In genomic region chr10:22340362-22341189, GRCh38 we compare ENCODE assay signal across 8 cellular contexts. TPM values are rescaled to one million over a fixed set of nuclear protein-coding genes. Genes with fewer than 3 reads are reported as not detected.
DNase-seq lines count a peak whose midpoint lies in the region; ATAC-seq and TF ChIP-seq lines count a peak whose summit lies in the region.

No MANE protein-coding gene starts in this region.

- peaks cover 46% of the 10 kb centered on the region for H3K4me1 ChIP-seq in left ventricle myocardium inferior

- peak; percentile 42 for ATAC-seq in GM21423 (IDR thresholded peaks at IDR 0.05; ENCODE audit: unreplicated experiment)

- intact Hi-C loops in left ventricle myocardium inferior (cut with micrococcal nuclease): no loop called here
- intact Hi-C loops in posterior vena cava (cut with DNase I): loop anchor here (1.0 to 10.0 kb wide), 2 partner anchors 14 to 94 kb away; no protein-coding TSS in a partner anchor

- H3K9me3 ChIP-seq in left ventricle myocardium inferior (replicated peaks): no peaks in the 10 kb centered on the region

- peak overlapping the region; percentile 89 for H3K4me3 ChIP-seq in left ventricle myocardium inferior

- H3K27me3 ChIP-seq in left ventricle myocardium inferior (ENCODE audit: low read depth): peaks cover 89% of the 10 kb centered on the region

- no peak for TF ChIP-seq CTCF in left ventricle myocardium inferior (IDR thresholded peaks at IDR 0.05; ENCODE audit: borderline replicate concordance)

- DNase-seq in ELF-1 (ENCODE audit: low read depth, low spot score): peak; percentile 80
- DNase-seq in HT-29 (ENCODE audit: low spot score): peak; percentile 79
- DNase-seq in SHP77 (lab: John Stamatoyannopoulos, UW): peak; percentile 67 to 74
- DNase-seq in left ventricle myocardium inferior: peak; percentile 66
- DNase-seq in posterior vena cava (ENCODE audit: low spot score): peak; percentile 91
- DNase-seq in medulla oblongata (ENCODE audit: extremely low spot score): no peak

- no peaks in the 10 kb centered on the region for H3K36me3 ChIP-seq in left ventricle myocardium inferior

- H3K27ac ChIP-seq in angular gyrus (ENCODE audit: low read depth, low read length): peak overlapping the region; percentile 66
- peak overlapping the region; percentile 96 for H3K27ac ChIP-seq in left ventricle myocardium inferior (replicated peaks)

RNA-seq across cellular contexts. Expression of gene SPAG6, which starts 4.7 kb away (rescaled TPM):
- total RNA-seq in HT-29 (2014; rRNA removed; shearing (Covaris generic)): not detected in 2 replicates
- total RNA-seq in left ventricle myocardium inferior: not detected
- not detected for total RNA-seq in posterior vena cava

RNA-seq across cellular contexts. Expression of gene BMI1, which starts 19.7 kb away (rescaled TPM):
- 17.6 and 19.5 TPM in 2 replicates for total RNA-seq in HT-29 (2014; rRNA removed; shearing (Covaris generic))
- total RNA-seq in left ventricle myocardium inferior (33.3 TPM), posterior vena cava (10 to 100 TPM; 56.5 to 71.7 TPM)

RNA-seq across cellular contexts. Expression of gene COMMD3, which starts 24.4 kb away (rescaled TPM):
- 12.4 and 13.4 TPM in 2 replicates for total RNA-seq in HT-29 (2014; rRNA removed; shearing (Covaris generic))
- 89.7 TPM for total RNA-seq in left ventricle myocardium inferior
- total RNA-seq in posterior vena cava: 10 to 100 TPM; 52.6 to 57.6 TPM
